ENCODE assay signal across 8 cellular contexts in genomic region chr16:67935402-67936123, GRCh38. TPM values are rescaled to one million over a fixed set of nuclear protein-coding genes. Genes with fewer than 3 reads are reported as not detected.
A peak's percentile ranks its signal among the peaks of the same experiment; 100 is the strongest.
DNase-seq lines count a peak whose midpoint lies in the region; ATAC-seq and TF ChIP-seq lines count a peak whose summit lies in the region.

No MANE protein-coding gene starts in this region.

- peak overlapping the region; percentile 78 for H3K27ac ChIP-seq in KMS-11
- H3K27ac ChIP-seq in Panc1 (ENCODE audit: low read length), result peak overlapping the region; percentile 93
- peak overlapping the region; percentile 86 to 93 (median 92) for H3K27ac ChIP-seq in esophagus muscularis mucosa (replicated peaks in 1 of 4)
- peak overlapping the region; percentile 89 for H3K27ac ChIP-seq in muscle layer of duodenum (ENCODE audit: low read length)

- 2% methylated on average over 19 of the region's 55 CpGs for WGBS in esophagus muscularis mucosa

- no peaks in the 10 kb centered on the region for H3K27me3 ChIP-seq in KMS-11 (ENCODE audit: insufficient read depth, low read depth)
- H3K27me3 ChIP-seq in Panc1 (ENCODE audit: control insufficient read depth, insufficient read depth, low read length), result no peaks in the 10 kb centered on the region
- no peaks in the 10 kb centered on the region for H3K27me3 ChIP-seq in esophagus muscularis mucosa
- no peaks in the 10 kb centered on the region for H3K27me3 ChIP-seq in muscle layer of duodenum (ENCODE audit: low read depth, low read length)

- in situ Hi-C loops in Panc1 (cut with HindIII; ENCODE audit: low pct_unique_long_range_greater_than_20kb, low sequenced_read_pairs), result no loop called here

- peaks cover 9 to 11% of the 10 kb centered on the region in 2 donors for H3K36me3 Mint-ChIP-seq in activated T-cell treated with anti-CD3 and anti-CD28 coated beads, Interleukin-2, amount 50 U/mL, for 72 hours (ENCODE audit: insufficient read depth in 2 of 2)

- peak overlapping the region; percentile 87 to 100 for H3K4me3 Mint-ChIP-seq in activated T-cell treated with anti-CD3 and anti-CD28 coated beads, Interleukin-2, amount 50 U/mL, for 72 hours

- peak; percentile 88 for DNase-seq in DMS79 treated with DMSO at 0.1 percent for 48 hours (lab: John Stamatoyannopoulos, UW)
- peak; percentile 73 for DNase-seq in Panc1 (ENCODE audit: low read depth, low spot score)
- peak; percentile 94 to 96 for DNase-seq in activated T-cell treated with anti-CD3 and anti-CD28 coated beads, Interleukin-2, amount 50 U/mL, for 72 hours
- peak; percentile 97 for DNase-seq in esophagus muscularis mucosa (ENCODE audit: extremely low spot score)
- peak; percentile 87 for DNase-seq in stimulated activated CD8-positive, alpha-beta memory T cell treated with anti-CD3 and anti-CD28 coated beads, Interleukin-7, amount 100 ng/mL, for 24 hours (ENCODE audit: low read depth)

- peaks cover 51% of the 10 kb centered on the region for H3K4me1 Mint-ChIP-seq in activated T-cell treated with anti-CD3 and anti-CD28 coated beads, Interleukin-2, amount 50 U/mL, for 72 hours (ENCODE audit: low read depth)

- no peaks in the 10 kb centered on the region for H4K20me1 ChIP-seq in KMS-11 (ENCODE audit: insufficient read depth)

- no peak for TF ChIP-seq CTCF in KMS-11 (conservative IDR thresholded peaks at IDR 0.05; ENCODE audit: low read depth, low read length)
- TF ChIP-seq CTCF in Panc1 (IDR thresholded peaks at IDR 0.05), result no peak
- no peak for TF ChIP-seq CTCF in esophagus muscularis mucosa (IDR thresholded peaks at IDR 0.05)

- ATAC-seq in GM21786 (IDR thresholded peaks at IDR 0.05; ENCODE audit: unreplicated experiment) (peak; percentile 90), Panc1 (peak; percentile 96)
- ATAC-seq in activated T-cell treated with anti-CD3 and anti-CD28 coated beads, Interleukin-2, amount 50 U/mL, for 72 hours (replicated peaks in 1 of 2), result peak; percentile 91 to 92

- H3K27me3 Mint-ChIP-seq in activated T-cell treated with anti-CD3 and anti-CD28 coated beads, Interleukin-2, amount 50 U/mL, for 72 hours (ENCODE audit: low read depth), result no peaks in the 10 kb centered on the region

- peak overlapping the region; percentile 85; the same call in 1 of the 2 replicates for H3K4me2 ChIP-seq in KMS-11

- no peak overlapping the region for H3K4me3 ChIP-seq in KMS-11 (IDR thresholded peaks at IDR 0.05; ENCODE audit: insufficient read depth, low read depth, low read length)
- H3K4me3 ChIP-seq in Panc1 (ENCODE audit: low read depth in 2 of 2, low read length in 2 of 2), result peak overlapping the region; percentile 80 to 92
- peak overlapping the region; percentile 73 to 96 (median 88) for H3K4me3 ChIP-seq in esophagus muscularis mucosa
- H3K4me3 ChIP-seq in muscle layer of duodenum (ENCODE audit: low read depth in 1 of 2, low read length in 2 of 2), result peak overlapping the region; percentile 91 to 92

- CTCF ChIA-PET in Panc1 (lab: Charles Lee), result interaction anchor here (0.6 to 0.8 kb wide), 2 partner anchors 51 to 148 kb away, joined by 3 to 4 read pairs; no protein-coding TSS in a partner anchor

- no peak for TF ChIP-seq EP300 in esophagus muscularis mucosa (IDR thresholded peaks at IDR 0.05)

- no peaks in the 10 kb centered on the region for H3K9me3 Mint-ChIP-seq in activated T-cell treated with anti-CD3 and anti-CD28 coated beads, Interleukin-2, amount 50 U/mL, for 72 hours

- peak overlapping the region; percentile 80 for H3K9ac ChIP-seq in KMS-11

- TF ChIP-seq POLR2A in esophagus muscularis mucosa (IDR thresholded peaks at IDR 0.05; ENCODE audit: low read depth), result peak; percentile 27

- no TSS peak for BruUV-seq in Panc1 (replicated peaks; lab: Mats Ljungman, UMichigan)

- peak overlapping the region; percentile 81 for H3K27ac Mint-ChIP-seq in activated T-cell treated with anti-CD3 and anti-CD28 coated beads, Interleukin-2, amount 50 U/mL, for 72 hours

- H2AFZ ChIP-seq in KMS-11 (ENCODE audit: low read depth), result peak overlapping the region; percentile 29; the same call in 1 of the 2 replicates

- peaks cover 16% of the 10 kb centered on the region for H3K4me1 ChIP-seq in KMS-11 (ENCODE audit: low read depth, poor library complexity, severe bottlenecking)
- 0 out of 2 replicates have a peak, but pooled peaks cover 4% of the 10 kb centered on the region for H3K4me1 ChIP-seq in Panc1 (ENCODE audit: control insufficient read depth, insufficient read depth, low read length)
- peaks cover 19 to 41% (median 35%) of the 10 kb centered on the region in 4 donors for H3K4me1 ChIP-seq in esophagus muscularis mucosa
- H3K4me1 ChIP-seq in muscle layer of duodenum (ENCODE audit: control insufficient read depth in 1 of 2, insufficient read depth in 2 of 2, low read length in 2 of 2), result peaks cover 0 to 26% of the 10 kb centered on the region in 2 donors

- peaks cover 12% of the 10 kb centered on the region; the same call in 1 of the 2 replicates for H3K79me2 ChIP-seq in KMS-11 (ENCODE audit: insufficient read depth, low read depth)

- POLR2A ChIA-PET in Panc1 (lab: Charles Lee), result interaction anchor here (0.6 to 0.7 kb wide), 2 partner anchors 35 to 53 kb away, joined by 3 read pairs; no protein-coding TSS in a partner anchor

- no peaks in the 10 kb centered on the region for H3K36me3 ChIP-seq in KMS-11 (ENCODE audit: insufficient read depth)
- H3K36me3 ChIP-seq in Panc1 (ENCODE audit: control insufficient read depth, insufficient read depth, low read length), result peaks cover 2% of the 10 kb centered on the region; the same call in 1 of the 2 replicates
- H3K36me3 ChIP-seq in esophagus muscularis mucosa, result peaks cover 8 to 46% (median 37%) of the 10 kb centered on the region in 4 donors
- H3K36me3 ChIP-seq in muscle layer of duodenum (ENCODE audit: control insufficient read depth in 1 of 2, insufficient read depth in 2 of 2, low read length in 2 of 2), result peaks cover 12 to 15% of the 10 kb centered on the region in 2 donors

- intact Hi-C loops in Panc1 (cut with micrococcal nuclease; ENCODE audit: unreplicated experiment), result no loop called here
- intact Hi-C loops in esophagus muscularis mucosa (cut with DNase I), result no loop called here

- H3K9me3 ChIP-seq in Panc1 (ENCODE audit: control insufficient read depth, insufficient read depth, low read depth, low read length) (no peaks in the 10 kb centered on the region), esophagus muscularis mucosa (no peaks in the 10 kb centered on the region), muscle layer of duodenum (ENCODE audit: control insufficient read depth in 1 of 2, low read length in 2 of 2) (no peaks in the 10 kb centered on the region)

RNA-seq across cellular contexts. Expression of gene PSMB10, which starts 1.1 kb away (rescaled TPM):
- 47.7 TPM for total RNA-seq in Panc1 (2021; ENCODE audit: unreplicated experiment)
- polyA plus RNA-seq in Panc1 (2012; ENCODE audit: insufficient read length), result 80.8 TPM
- 100 to 1,000 TPM; 169 to 184 TPM for total RNA-seq in activated T-cell treated with anti-CD3 and anti-CD28 coated beads, Interleukin-2, amount 50 U/mL, for 72 hours
- 10 to 100 TPM; 17.2 to 51.6 (median 36.1) TPM for total RNA-seq in esophagus muscularis mucosa

RNA-seq across cellular contexts. Expression of gene CTRL, which starts 3.9 kb away (rescaled TPM):
- total RNA-seq in Panc1 (2021; ENCODE audit: unreplicated experiment) (2.0 TPM), esophagus muscularis mucosa (1 to 10 TPM in 1 of 4 donors, under 1 TPM in 2, not detected in 1; 0.80 to 1.1 (median 0.99) TPM)
- 1.9 TPM for polyA plus RNA-seq in Panc1 (2012; ENCODE audit: insufficient read length)
- 1 to 10 TPM; 4.2 to 5.0 TPM for total RNA-seq in activated T-cell treated with anti-CD3 and anti-CD28 coated beads, Interleukin-2, amount 50 U/mL, for 72 hours

RNA-seq across cellular contexts. Expression of gene LCAT, which starts 8.4 kb away (rescaled TPM):
- 14.0 TPM for total RNA-seq in Panc1 (2021; ENCODE audit: unreplicated experiment)
- 7.5 TPM for polyA plus RNA-seq in Panc1 (2012; ENCODE audit: insufficient read length)
- 10 to 100 TPM; 12.3 to 20.1 TPM for total RNA-seq in activated T-cell treated with anti-CD3 and anti-CD28 coated beads, Interleukin-2, amount 50 U/mL, for 72 hours
- total RNA-seq in esophagus muscularis mucosa, result 10 to 100 TPM; 13.9 to 43.1 (median 22.0) TPM

RNA-seq across cellular contexts. Expression of gene SLC12A4, which starts 32.9 kb away (rescaled TPM):
- 31.8 TPM for total RNA-seq in Panc1 (2021; ENCODE audit: unreplicated experiment)
- 42.0 TPM for polyA plus RNA-seq in Panc1 (2012; ENCODE audit: insufficient read length)
- total RNA-seq in activated T-cell treated with anti-CD3 and anti-CD28 coated beads, Interleukin-2, amount 50 U/mL, for 72 hours, result 10 to 100 TPM; 32.6 to 34.7 TPM
- 100 to 1,000 TPM in 1 of 4 donors, 10 to 100 TPM in 3; 65.8 to 142 (median 81.3) TPM for total RNA-seq in esophagus muscularis mucosa

RNA-seq across cellular contexts. Expression of gene PSKH1, which starts 42.5 kb away (rescaled TPM):
- total RNA-seq in Panc1 (2021; ENCODE audit: unreplicated experiment) (17.8 TPM), esophagus muscularis mucosa (10 to 100 TPM; 16.1 to 35.4 (median 26.4) TPM)
- 22.7 TPM for polyA plus RNA-seq in Panc1 (2012; ENCODE audit: insufficient read length)
- total RNA-seq in activated T-cell treated with anti-CD3 and anti-CD28 coated beads, Interleukin-2, amount 50 U/mL, for 72 hours, result 10 to 100 TPM; 16.1 to 16.2 TPM
